Comparison of ENCODE assay signal across 18 cellular contexts in genomic region chr17:72439893-72440502, GRCh38.
A peak's percentile ranks its signal among the peaks of the same experiment; 100 is the strongest.
DNase-seq lines count a peak whose midpoint lies in the region; ATAC-seq and TF ChIP-seq lines count a peak whose summit lies in the region.
"Had no signal": no experiment of that assay in that cellular context is flagged by ENCODE, and none has a peak within 500 bp of the region (broad histone marks: within the 10 kb centered on the region; RNA-seq: fewer than 3 reads in every experiment).

No MANE protein-coding gene starts in this region.

- no peak overlapping the region for H2BK5ac ChIP-seq in IMR-90 (ENCODE audit: low read depth, low read length, poor library complexity, severe bottlenecking)

- dilution Hi-C loops in IMR-90 (cut with HindIII; ENCODE audit: low sequenced_read_pairs, unreplicated experiment): no loop called here

- H3K27me3 Mint-ChIP-seq in Calu3 (ENCODE audit: unreplicated experiment): no peaks in the 10 kb centered on the region
- H3K27me3 Mint-ChIP-seq in nephron progenitor cell (ENCODE audit: low read depth, poor library complexity): peaks cover 3% of the 10 kb centered on the region
- peaks cover 17% of the 10 kb centered on the region for H3K27me3 Mint-ChIP-seq in endodermal cell (ENCODE audit: insufficient read depth)
- H3K27me3 Mint-ChIP-seq in natural killer cell (ENCODE audit: low read depth in 2 of 2): no peaks in the 10 kb centered on the region

- H3K9me1 ChIP-seq in IMR-90 (ENCODE audit: insufficient read depth, low read length): peaks cover 2% of the 10 kb centered on the region; the same call in 1 of the 2 replicates

- ATAC-seq in IMR-90 (ENCODE audit: low read depth) (no peak), Panc1 (no peak), natural killer cell (no peak)
- ATAC-seq: A549, SK-N-SH treated with all-trans-retinoic acid at 6 μM for 48 hours had no signal

- no peak overlapping the region for H2BK15ac ChIP-seq in IMR-90 (ENCODE audit: low read depth, low read length)

- no TSS peak for BruUV-seq in Calu3 (replicated peaks; lab: Mats Ljungman, UMichigan)
- no TSS peak for BruUV-seq in IMR-90 (replicated peaks; lab: Mats Ljungman, UMichigan)
- BruUV-seq in Panc1 (replicated peaks; lab: Mats Ljungman, UMichigan): no TSS peak

- 95% methylated on average over 7 of the region's 12 CpGs; no CpG with 5 or more reads in 1 of the 2 experiments for WGBS in IMR-90 (ENCODE audit: extremely low coverage in 2 of 2, insufficient read length in 1 of 2), 2 experiments
- WGBS in endodermal cell (ENCODE audit: insufficient coverage in 1 of 2, insufficient read length in 1 of 2), 2 experiments: 90 to 98% methylated on average over 7 to 11 of the region's 12 CpGs

- H4K8ac ChIP-seq in IMR-90 (ENCODE audit: low read depth in 2 of 2, low read length in 2 of 2): no peak overlapping the region

- intact Hi-C loops in Calu3 (cut with micrococcal nuclease; ENCODE audit: unreplicated experiment): no loop called here
- intact Hi-C loops in IMR-90 (cut with micrococcal nuclease): no loop called here
- intact Hi-C loops in Panc1 (cut with micrococcal nuclease; ENCODE audit: unreplicated experiment): no loop called here
- intact Hi-C loops in natural killer cell (cut with micrococcal nuclease): no loop called here

- H2AFZ ChIP-seq in IMR-90 (replicated peaks; ENCODE audit: low read length, poor library complexity): no peak overlapping the region

- H2AK5ac ChIP-seq in IMR-90 (ENCODE audit: low read depth, low read length): peak overlapping the region; percentile 24; the same call in 1 of the 2 replicates

- DNase-seq in Calu3: no peak
- DNase-seq in IMR-90: no peak
- no peak for DNase-seq in Panc1 (ENCODE audit: low read depth, low spot score)
- no peak for DNase-seq in nephron progenitor cell
- no peak for DNase-seq in AG08395 (ENCODE audit: low spot score)
- no peak for DNase-seq in endodermal cell
- DNase-seq in stimulated activated CD4-positive, alpha-beta T cell treated with anti-CD3 and anti-CD28 coated beads, Interleukin-15, amount 100 ng/mL, for 24 hours: no peak
- no peak for DNase-seq in natural killer cell
- DNase-seq: KG1; NCI-H1092; NCI-H2029; NCI-H526; NK-92 treated with Interleukin-12 subunit alpha and Interleukin-12 subunit beta, amount 100 ng/mL, for 24 hours; Right ventricle myocardium superior had no signal

- H3K9me3 ChIP-seq in IMR-90 (ENCODE audit: control insufficient read depth, insufficient read depth, low read length) (no peaks in the 10 kb centered on the region), Panc1 (ENCODE audit: control insufficient read depth, insufficient read depth, low read depth, low read length) (no peaks in the 10 kb centered on the region), endodermal cell (ENCODE audit: control insufficient read depth, low read length) (peaks cover 12% of the 10 kb centered on the region)
- H3K9me3 ChIP-seq: A549 had no signal

- H3K56ac ChIP-seq in IMR-90 (ENCODE audit: extremely low read depth, insufficient read depth, low read length): no peak overlapping the region

- H3K14ac ChIP-seq in IMR-90 (replicated peaks; ENCODE audit: low read depth, low read length): no peak overlapping the region

- H3K27me3 ChIP-seq in IMR-90 (ENCODE audit: control insufficient read depth, insufficient read depth, low read length) (no peaks in the 10 kb centered on the region), Panc1 (ENCODE audit: control insufficient read depth, insufficient read depth, low read length) (no peaks in the 10 kb centered on the region), endodermal cell (ENCODE audit: control insufficient read depth, insufficient read depth, low read length, poor library complexity, severe bottlenecking) (peaks cover 5% of the 10 kb centered on the region)

- no peak overlapping the region for H2BK120ac ChIP-seq in IMR-90 (ENCODE audit: low read depth, low read length)

- H3K36me3 Mint-ChIP-seq in Calu3 (ENCODE audit: insufficient read depth, unreplicated experiment): peaks cover 22% of the 10 kb centered on the region
- H3K36me3 Mint-ChIP-seq in nephron progenitor cell (ENCODE audit: low read depth): no peaks in the 10 kb centered on the region
- H3K36me3 Mint-ChIP-seq in endodermal cell (ENCODE audit: low read depth): peaks cover 5% of the 10 kb centered on the region
- H3K36me3 Mint-ChIP-seq in natural killer cell: no peaks in the 10 kb centered on the region
- H3K36me3 Mint-ChIP-seq: CD14-positive monocyte had no signal

- no peak for TF ChIP-seq RAD21 in IMR-90 (IDR thresholded peaks at IDR 0.05; ENCODE audit: low read length)

- H3K4me1 ChIP-seq in IMR-90 (ENCODE audit: control insufficient read depth, insufficient read depth, low read length) (no peaks in the 10 kb centered on the region; the same call in 1 of the 2 replicates), Panc1 (ENCODE audit: control insufficient read depth, insufficient read depth, low read length) (peaks cover 93% of the 10 kb centered on the region), endodermal cell (ENCODE audit: control insufficient read depth, insufficient read depth, low read length) (no peaks in the 10 kb centered on the region)

- H3K36me3 ChIP-seq in IMR-90 (ENCODE audit: control insufficient read depth, insufficient read depth, low read length) (no peaks in the 10 kb centered on the region), Panc1 (ENCODE audit: control insufficient read depth, insufficient read depth, low read length) (no peaks in the 10 kb centered on the region), endodermal cell (ENCODE audit: control insufficient read depth, insufficient read depth, low read length) (no peaks in the 10 kb centered on the region)

- H3K4ac ChIP-seq in IMR-90 (ENCODE audit: low read depth, low read length): no peak overlapping the region

- H3K4me2 ChIP-seq in IMR-90 (ENCODE audit: low read depth, low read length): no peak overlapping the region
- H3K4me2 ChIP-seq: A549 had no signal

- H3K4me3 Mint-ChIP-seq in Calu3 (ENCODE audit: low read depth, unreplicated experiment) (no peak overlapping the region), nephron progenitor cell (no peak overlapping the region), endodermal cell (no peak overlapping the region), natural killer cell (no peak overlapping the region)
- H3K4me3 Mint-ChIP-seq: CD14-positive monocyte had no signal

- TF ChIP-seq POLR2A in IMR-90 (IDR thresholded peaks at IDR 0.05; ENCODE audit: low read depth, low read length): no peak

- CTCF ChIA-PET in Calu3 (lab: Charles Lee): no interaction called here
- CTCF ChIA-PET in IMR-90 (lab: Yijun Ruan, JAX): no interaction called here
- CTCF ChIA-PET in Panc1 (lab: Charles Lee): no interaction called here

- in situ Hi-C loops in IMR-90 (cut with MboI; ENCODE audit: low sequenced_read_pairs) (no loop called here), Panc1 (cut with HindIII; ENCODE audit: low pct_unique_long_range_greater_than_20kb, low sequenced_read_pairs) (no loop called here)

- H3K9me3 Mint-ChIP-seq in Calu3 (ENCODE audit: low read depth, unreplicated experiment) (no peaks in the 10 kb centered on the region), nephron progenitor cell (peaks cover 9% of the 10 kb centered on the region), endodermal cell (peaks cover 19% of the 10 kb centered on the region), natural killer cell (peaks cover 0 to 2% of the 10 kb centered on the region in 2 donors)

- H3K4me3 ChIP-seq in IMR-90 (ENCODE audit: insufficient read depth, low read depth, low read length): no peak overlapping the region
- no peak overlapping the region for H3K4me3 ChIP-seq in Panc1 (ENCODE audit: low read depth in 2 of 2, low read length in 2 of 2)
- H3K4me3 ChIP-seq in endodermal cell (ENCODE audit: low read length): no peak overlapping the region
- H3K4me3 ChIP-seq: A549 had no signal

- H4K91ac ChIP-seq in IMR-90 (ENCODE audit: insufficient read depth, low read depth, low read length): no peak overlapping the region

- H4K5ac ChIP-seq in IMR-90 (ENCODE audit: low read depth, low read length): no peak overlapping the region

- POLR2A ChIA-PET in IMR-90 (lab: Charles Lee; ENCODE audit: unreplicated experiment) (no interaction called here), Panc1 (lab: Charles Lee) (no interaction called here)

- H3K9ac ChIP-seq in IMR-90 (ENCODE audit: low read depth, low read length) (no peak overlapping the region), endodermal cell (ENCODE audit: extremely low read depth, low read length, poor library complexity, severe bottlenecking) (no peak overlapping the region)

- H3K27ac ChIP-seq in IMR-90 (ENCODE audit: insufficient read depth, low read length): no peak overlapping the region
- H3K27ac ChIP-seq in Panc1 (ENCODE audit: low read length): peak overlapping the region; percentile 58
- no peak overlapping the region for H3K27ac ChIP-seq in endodermal cell (ENCODE audit: low read depth, low read length)
- H3K27ac ChIP-seq: HL-60 had no signal

- TF ChIP-seq CTCF in Calu3 (IDR thresholded peaks at IDR 0.05; ENCODE audit: unreplicated experiment): no peak
- no peak for TF ChIP-seq CTCF in IMR-90 (conservative IDR thresholded peaks at IDR 0.05; ENCODE audit: low read depth, low read length)
- TF ChIP-seq CTCF in Panc1 (IDR thresholded peaks at IDR 0.05): no peak
- no peak for TF ChIP-seq CTCF in nephron progenitor cell (IDR thresholded peaks at IDR 0.05)
- TF ChIP-seq CTCF in endodermal cell (conservative IDR thresholded peaks at IDR 0.05): no peak
- no peak for TF ChIP-seq CTCF in natural killer cell (IDR thresholded peaks at IDR 0.05)

- no peak overlapping the region for H3K18ac ChIP-seq in IMR-90 (ENCODE audit: low read depth, low read length)

- no peak overlapping the region for H2BK20ac ChIP-seq in IMR-90 (ENCODE audit: low read depth, low read length)

- H4K20me1 ChIP-seq in IMR-90 (ENCODE audit: insufficient read depth, low read length): no peaks in the 10 kb centered on the region

- H3K27ac Mint-ChIP-seq in Calu3 (ENCODE audit: unreplicated experiment) (peak overlapping the region; percentile 31), nephron progenitor cell (peak overlapping the region; percentile 33), endodermal cell (no peak overlapping the region), natural killer cell (no peak overlapping the region)
- H3K27ac Mint-ChIP-seq: CD14-positive monocyte had no signal

- H2AK9ac ChIP-seq in IMR-90 (replicated peaks; ENCODE audit: low read depth, low read length, poor library complexity): no peak overlapping the region

- no peak overlapping the region for H3K23ac ChIP-seq in IMR-90 (ENCODE audit: low read depth, low read length)

- H3K4me1 Mint-ChIP-seq in Calu3 (ENCODE audit: low read depth, unreplicated experiment): peaks cover 49% of the 10 kb centered on the region
- peaks cover 21% of the 10 kb centered on the region for H3K4me1 Mint-ChIP-seq in nephron progenitor cell
- H3K4me1 Mint-ChIP-seq in endodermal cell: no peaks in the 10 kb centered on the region
- no peaks in the 10 kb centered on the region for H3K4me1 Mint-ChIP-seq in natural killer cell
- H3K4me1 Mint-ChIP-seq: CD14-positive monocyte had no signal

- H3K79me1 ChIP-seq in IMR-90 (ENCODE audit: low read depth in 1 of 2, low read length in 2 of 2): peaks cover 32 to 50% of the 10 kb centered on the region in 2 experiments

TF ChIP-seq in IMR-90, 13 proteins besides CTCF, POLR2A, EP300 and RAD21 (continues in another document):
- no peak for TF ChIP-seq RCOR1 (IDR thresholded peaks at IDR 0.05; ENCODE audit: insufficient replicate concordance, low read length)
- TF ChIP-seq MAZ (IDR thresholded peaks at IDR 0.05; ENCODE audit: borderline replicate concordance, low read depth, low read length): no peak
- TF ChIP-seq MAFK (IDR thresholded peaks at IDR 0.05; ENCODE audit: low read depth, low read length): no peak

Comparison
In these comparisons a context has a peak if more than half of its experiments do, and no peak if none do; other contexts are left out.
1. H3K27ac Mint-ChIP-seq: peak in Calu3 (single experiment) and nephron progenitor cell (single experiment); none in endodermal cell (single experiment) and natural killer cell (0 of 2).